ENCODE assay signal across 9 cellular contexts in genomic region chr1:9721606-9722377, GRCh38.
A peak's percentile ranks its signal among the peaks of the same experiment; 100 is the strongest.
DNase-seq lines count a peak whose midpoint lies in the region; ATAC-seq and TF ChIP-seq lines count a peak whose summit lies in the region.
"Had no signal": no experiment of that assay in that cellular context is flagged by ENCODE, and none has a peak within 500 bp of the region (broad histone marks: within the 10 kb centered on the region; RNA-seq: fewer than 3 reads in every experiment).

No MANE protein-coding gene starts in this region.

- H3K4me1 Mint-ChIP-seq in activated CD8-positive, alpha-beta T cell treated with anti-CD3 and anti-CD28 coated beads for 36 hours (ENCODE audit: low read depth) = peaks cover 70% of the 10 kb centered on the region

- peaks cover 6% of the 10 kb centered on the region for H3K9me3 Mint-ChIP-seq in activated CD8-positive, alpha-beta T cell treated with anti-CD3 and anti-CD28 coated beads for 36 hours

- DNase-seq in D341Med (ENCODE audit: low spot score) (peak; percentile 83), Kasumi-1 (lab: John Stamatoyannopoulos, UW) (peak; percentile 3 to 7), osteoblast (ENCODE audit: insufficient read length, low spot score, missing footprints) (peak; percentile 96), HCEC 1CT (no peak)
- peak; percentile 91 for DNase-seq in activated CD8-positive, alpha-beta T cell treated with anti-CD3 and anti-CD28 coated beads for 36 hours
- DNase-seq in effector memory CD4-positive, alpha-beta T cell = peak; percentile 65 to 74 (median 69)

- no peaks in the 10 kb centered on the region for H3K79me2 ChIP-seq in osteoblast (ENCODE audit: insufficient read depth, low read length)

- H3K27ac ChIP-seq in effector memory CD4-positive, alpha-beta T cell (ENCODE audit: insufficient read depth, low read length, poor library complexity, severe bottlenecking) = peak overlapping the region; percentile 65
- H3K27ac ChIP-seq in osteoblast (ENCODE audit: low read depth, low read length) = no peak overlapping the region

- H2AFZ ChIP-seq in osteoblast (ENCODE audit: low read length) = no peak overlapping the region

- H3K27me3 ChIP-seq in effector memory CD4-positive, alpha-beta T cell (replicated peaks; ENCODE audit: control insufficient read depth, insufficient read depth, low read length, poor library complexity, severe bottlenecking) = no peaks in the 10 kb centered on the region
- no peaks in the 10 kb centered on the region for H3K27me3 ChIP-seq in osteoblast (ENCODE audit: insufficient read depth, low read length)

- H3K4me3 ChIP-seq in effector memory CD4-positive, alpha-beta T cell (ENCODE audit: insufficient read depth, low read depth, low read length, poor library complexity, severe bottlenecking) = no peak overlapping the region
- H3K4me3 ChIP-seq in osteoblast (ENCODE audit: insufficient read depth, low read length) = no peak overlapping the region
- H3K4me3 ChIP-seq: skin epidermis had no signal

- H3K4me3 Mint-ChIP-seq in activated CD8-positive, alpha-beta T cell treated with anti-CD3 and anti-CD28 coated beads for 36 hours = peak overlapping the region; percentile 49

- peaks cover 83% of the 10 kb centered on the region for H3K36me3 Mint-ChIP-seq in activated CD8-positive, alpha-beta T cell treated with anti-CD3 and anti-CD28 coated beads for 36 hours (ENCODE audit: low read depth)

- H3K27me3 Mint-ChIP-seq in activated CD8-positive, alpha-beta T cell treated with anti-CD3 and anti-CD28 coated beads for 36 hours = no peaks in the 10 kb centered on the region

- peak; percentile 83 for TF ChIP-seq CTCF in activated CD8-positive, alpha-beta T cell treated with anti-CD3 and anti-CD28 coated beads for 36 hours (IDR thresholded peaks at IDR 0.05)
- TF ChIP-seq CTCF in osteoblast (IDR thresholded peaks at IDR 0.05; ENCODE audit: extremely low read depth, low read depth, low read length) = peak; percentile 47

- H3K36me3 ChIP-seq in effector memory CD4-positive, alpha-beta T cell (ENCODE audit: control insufficient read depth, insufficient read depth, low read length) = peaks cover 67% of the 10 kb centered on the region
- peaks cover 20% of the 10 kb centered on the region for H3K36me3 ChIP-seq in osteoblast (ENCODE audit: insufficient read depth, low read length)

- no peaks in the 10 kb centered on the region for H4K20me1 ChIP-seq in osteoblast (ENCODE audit: insufficient read depth, low read length)

- CTCF ChIA-PET in activated CD8-positive, alpha-beta T cell treated with anti-CD3 and anti-CD28 coated beads for 36 hours (lab: Charles Lee) = interaction anchor here (0.7 to 4.4 kb wide), 31 partner anchors 8 to 220 kb away, joined by 3 to 69 read pairs (median 4); no protein-coding TSS in a partner anchor

- no peak overlapping the region for H3K4me2 ChIP-seq in osteoblast (ENCODE audit: insufficient read depth, low read length)

- intact Hi-C loops in activated CD8-positive, alpha-beta T cell treated with anti-CD3 and anti-CD28 coated beads for 36 hours (cut with micrococcal nuclease) = no loop called here

- POLR2A ChIA-PET in activated CD8-positive, alpha-beta T cell treated with anti-CD3 and anti-CD28 coated beads for 36 hours (lab: Charles Lee) = interaction anchor here (0.6 to 11.0 kb wide), 9 partner anchors 8 to 789 kb away, joined by 3 to 142 read pairs (median 9); no protein-coding TSS in a partner anchor

- peak overlapping the region; percentile 63 for H3K27ac Mint-ChIP-seq in activated CD8-positive, alpha-beta T cell treated with anti-CD3 and anti-CD28 coated beads for 36 hours

- peak; percentile 43 for ATAC-seq in activated CD8-positive, alpha-beta T cell treated with anti-CD3 and anti-CD28 coated beads for 36 hours
- ATAC-seq in GM21447 (IDR thresholded peaks at IDR 0.05; ENCODE audit: unreplicated experiment) = no peak
- ATAC-seq in HG02678 (IDR thresholded peaks at IDR 0.05; ENCODE audit: unreplicated experiment) = no peak

- H3K9me3 ChIP-seq in effector memory CD4-positive, alpha-beta T cell (ENCODE audit: control insufficient read depth, low read length) = no peaks in the 10 kb centered on the region
- H3K9me3 ChIP-seq in osteoblast (ENCODE audit: low read depth, low read length) = peaks cover 9% of the 10 kb centered on the region

- peaks cover 59% of the 10 kb centered on the region for H3K4me1 ChIP-seq in effector memory CD4-positive, alpha-beta T cell (ENCODE audit: control insufficient read depth, insufficient read depth, low read length, poor library complexity, severe bottlenecking)
- peaks cover 10% of the 10 kb centered on the region for H3K4me1 ChIP-seq in osteoblast (ENCODE audit: insufficient read depth, low read length)
